Comparison of ENCODE assay signal across 12 cellular contexts in genomic region chr5:60852317-60852716, GRCh38.
"Had no signal": no experiment of that assay in that cellular context is flagged by ENCODE, and none has a peak within 500 bp of the region (broad histone marks: within the 10 kb centered on the region; RNA-seq: fewer than 3 reads in every experiment).

No MANE protein-coding gene starts in this region.

- H3K9me3 ChIP-seq: esophagus squamous epithelium, mucosa of descending colon, right atrium auricular region, stomach had no signal

- H3K27ac ChIP-seq: esophagus squamous epithelium, foreskin keratinocyte, hepatocyte, right atrium auricular region, stomach had no signal

- H3K4me3 ChIP-seq: esophagus squamous epithelium, hepatocyte, mucosa of descending colon, right atrium auricular region, stomach had no signal

- H3K4me1 ChIP-seq: esophagus squamous epithelium, foreskin keratinocyte, right atrium auricular region, stomach had no signal

- DNase-seq: effector memory CD8-positive, alpha-beta T cell; esophagus squamous epithelium; mucosa of descending colon; naive thymus-derived CD8-positive, alpha-beta T cell; small intestine; stimulated activated CD4-positive, alpha-beta T cell treated with anti-CD3 and anti-CD28 coated beads, Interleukin-12 subunit alpha, Interleukin-12 subunit beta, amount 100 ng/mL, for 4 hours; stimulated activated naive CD4-positive, alpha-beta T cell; stomach; substantia nigra had no signal

- ATAC-seq: effector memory CD8-positive, alpha-beta T cell; foreskin keratinocyte; mucosa of descending colon; naive thymus-derived CD8-positive, alpha-beta T cell had no signal

- H3K27me3 ChIP-seq: esophagus squamous epithelium, foreskin keratinocyte, hepatocyte, right atrium auricular region, stomach had no signal

- H3K36me3 ChIP-seq: esophagus squamous epithelium, right atrium auricular region, stomach had no signal
